22 cellular contexts compared by ENCODE assay signal in the genomic region with DNA sequence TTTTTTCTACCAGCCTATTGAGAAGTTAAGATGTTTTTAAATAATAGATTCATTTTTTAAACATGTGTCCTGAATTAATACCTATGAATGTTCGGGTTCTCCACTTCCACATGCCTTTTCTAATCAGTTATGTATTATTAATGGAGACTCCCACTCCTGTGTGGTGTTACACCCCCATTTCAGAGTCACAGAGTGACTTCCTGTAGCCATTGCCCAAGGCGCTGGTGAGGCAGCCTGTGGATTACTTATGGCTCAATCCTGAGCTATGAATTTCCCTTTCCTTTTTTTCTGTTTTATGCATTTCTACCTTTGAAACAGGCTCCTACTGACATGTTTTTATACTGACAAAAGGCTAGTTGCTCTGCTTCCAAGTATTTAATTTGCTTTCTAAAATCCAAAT.
"Had no signal": no experiment of that assay in that cellular context is flagged by ENCODE, and none has a peak within 500 bp of the region (broad histone marks: within the 10 kb centered on the region; RNA-seq: fewer than 3 reads in every experiment).

No MANE protein-coding gene starts in this region.

- H3K4me3 Mint-ChIP-seq: IgD-negative memory B cell, T-helper 17 cell had no signal

- H3K4me1 Mint-ChIP-seq: IgD-negative memory B cell, T-helper 17 cell had no signal

- H3K27ac Mint-ChIP-seq: IgD-negative memory B cell, T-helper 17 cell had no signal

- H3K27ac ChIP-seq: RWPE1 had no signal

- H3K27me3 Mint-ChIP-seq: T-helper 17 cell had no signal

- DNase-seq: Karpas-422, KBM-7, MG63, MV-4-11, NCI-H1092, NCI-H1105 treated with DMSO at 0.1 percent for 48 hours, NCI-H1436, NCI-H187, NCI-H2029, NCI-H2081 treated with DMSO at 0.1 percent for 48 hours, NCI-H2171, NCI-H226, NCI-H446, NCI-H510A, NCI-H524 treated with DMSO at 0.1 percent for 48 hours, NCI-H69, NCI-H774, SHP77, T-helper 1 cell, T-helper 17 cell had no signal

- H3K4me3 ChIP-seq: MG63 had no signal

- H3K9me3 ChIP-seq: MG63 had no signal

- H3K27me3 ChIP-seq: MG63 had no signal

- H3K36me3 ChIP-seq: MG63 had no signal

- ATAC-seq: T-helper 17 cell had no signal
